In genomic region chr4:184906480-184907097, GRCh38 we compare ENCODE assay signal across 23 cellular contexts.
DNase-seq lines count a peak whose midpoint lies in the region; ATAC-seq, FAIRE-seq and TF ChIP-seq lines count a peak whose summit lies in the region.
"Had no signal": no experiment of that assay in that cellular context is flagged by ENCODE, and none has a peak within 500 bp of the region (broad histone marks: within the 10 kb centered on the region; RNA-seq: fewer than 3 reads in every experiment).

No MANE protein-coding gene starts in this region.

- no peaks in the 10 kb centered on the region for H3K9me3 Mint-ChIP-seq in CD4-positive, alpha-beta T cell

- H3K27me3 Mint-ChIP-seq in CD4-positive, alpha-beta T cell = no peaks in the 10 kb centered on the region
- H3K27me3 Mint-ChIP-seq: B cell had no signal

- WGBS in mesendoderm (ENCODE audit: extremely low coverage, insufficient coverage, low lambda C conversion rate) = no CpG with 5 or more reads among the region's 4 CpGs

- no peak overlapping the region for H3K56ac ChIP-seq in mesendoderm (ENCODE audit: low read length)

- intact Hi-C loops in CD4-positive, alpha-beta T cell (cut with DNase I, micrococcal nuclease) = loop anchor here (2.0 to 10.0 kb wide), 2 partner anchors 162 to 642 kb away; no protein-coding TSS in a partner anchor

- H3K27ac ChIP-seq in epithelial cell of prostate (no peak overlapping the region), mesendoderm (ENCODE audit: low read depth, low read length) (no peak overlapping the region)
- no peak overlapping the region for H3K27ac ChIP-seq in CD4-positive, alpha-beta T cell (ENCODE audit: low read depth, low read length)
- H3K27ac ChIP-seq: C4-2B had no signal

- no peak overlapping the region for H4K8ac ChIP-seq in mesendoderm (ENCODE audit: low read depth, low read length)

- CTCF ChIA-PET in CD4-positive, alpha-beta T cell (lab: Charles Lee) = no interaction called here

- H3K4me3 ChIP-seq in mesendoderm (ENCODE audit: low read length) = no peak overlapping the region

- DNase-seq in GM19239 (ENCODE audit: insufficient read length, low spot score) = no peak
- DNase-seq in LHCN-M2 (ENCODE audit: low read depth) = peak; percentile 9
- DNase-seq in epithelial cell of prostate (ENCODE audit: low read depth, low spot score) = peak; percentile 41
- DNase-seq in CD4-positive, alpha-beta T cell = no peak
- no peak for DNase-seq in mesendoderm
- DNase-seq in NCI-H146 treated with DMSO at 0.1 percent for 48 hours (lab: John Stamatoyannopoulos, UW; ENCODE audit: unreplicated experiment) = no peak
- DNase-seq: CD8-positive, alpha-beta memory T cell; DMS 273 treated with DMSO at 0.1 percent for 48 hours; DMS79; EL; GDM1; MM.1S; NCI-H1694; NCI-H2029 treated with DMSO at 0.1 percent for 48 hours; NCI-H446 treated with DMSO at 0.1 percent for 48 hours; NCI-H526; SHP77 treated with DMSO at 0.1 percent for 48 hours had no signal

- FAIRE-seq in GM19239 (lab: Jason Lieb, UNC) = peak; percentile 23
- FAIRE-seq: H1 had no signal

- no peak overlapping the region for H3K4me2 ChIP-seq in mesendoderm (ENCODE audit: low read length)

- no peak overlapping the region for H3K4me3 Mint-ChIP-seq in CD4-positive, alpha-beta T cell
- H3K4me3 Mint-ChIP-seq: B cell; CD8-positive, alpha-beta memory T cell had no signal

- H3K4me1 ChIP-seq in mesendoderm (ENCODE audit: control insufficient read depth, low read depth, low read length) = no peaks in the 10 kb centered on the region

- no peak overlapping the region for H2BK15ac ChIP-seq in mesendoderm (replicated peaks; ENCODE audit: low read depth)

- H3K36me3 ChIP-seq in mesendoderm (ENCODE audit: control insufficient read depth, insufficient read depth, low read length) = no peaks in the 10 kb centered on the region

- H3K27me3 ChIP-seq in CD4-positive, alpha-beta T cell (ENCODE audit: control insufficient read depth, insufficient read depth, low read length) = no peaks in the 10 kb centered on the region
- no peaks in the 10 kb centered on the region for H3K27me3 ChIP-seq in mesendoderm (ENCODE audit: insufficient read depth, low read length, poor library complexity)

- POLR2A ChIA-PET in CD4-positive, alpha-beta T cell (lab: Charles Lee) = interaction anchor here (0.6 kb wide), 1 partner anchor 17 kb away, joined by 3 read pairs; no protein-coding TSS in a partner anchor

- H3K18ac ChIP-seq in mesendoderm (ENCODE audit: low read length) = no peak overlapping the region

- no peak overlapping the region for H2BK120ac ChIP-seq in mesendoderm (ENCODE audit: low read depth, low read length)

- no peak overlapping the region for H3K23ac ChIP-seq in mesendoderm (ENCODE audit: low read length)

- ATAC-seq in CD4-positive, alpha-beta T cell (ENCODE audit: poor library complexity) = no peak
- ATAC-seq in GM21528 (IDR thresholded peaks at IDR 0.05; ENCODE audit: low FRiP score, unreplicated experiment) = no peak
- ATAC-seq: HCT116, Panc1 had no signal

- H3K9me3 ChIP-seq in CD4-positive, alpha-beta T cell (ENCODE audit: control insufficient read depth, low read length) = peaks cover 1% of the 10 kb centered on the region

- no peak overlapping the region for H3K4ac ChIP-seq in mesendoderm (ENCODE audit: low read depth, low read length)

- H2AK5ac ChIP-seq in mesendoderm (ENCODE audit: low read length) = no peak overlapping the region

- H3K4me1 Mint-ChIP-seq in CD4-positive, alpha-beta T cell (ENCODE audit: low read depth) = peaks cover 7% of the 10 kb centered on the region

- H2BK5ac ChIP-seq in mesendoderm (ENCODE audit: low read length) = no peak overlapping the region

- no peak overlapping the region for H4K5ac ChIP-seq in mesendoderm (ENCODE audit: low read length)

- TF ChIP-seq CTCF in CD4-positive, alpha-beta T cell (IDR thresholded peaks at IDR 0.05) = no peak

- H3K36me3 Mint-ChIP-seq in CD4-positive, alpha-beta T cell (ENCODE audit: low read depth) = no peaks in the 10 kb centered on the region
- H3K36me3 Mint-ChIP-seq: CD8-positive, alpha-beta memory T cell had no signal

- H3K27ac Mint-ChIP-seq in CD4-positive, alpha-beta T cell = no peak overlapping the region
- H3K27ac Mint-ChIP-seq: B cell; CD8-positive, alpha-beta memory T cell had no signal

- H3K9ac ChIP-seq in mesendoderm (ENCODE audit: low read length) = no peak overlapping the region

- no peaks in the 10 kb centered on the region for H3K79me1 ChIP-seq in mesendoderm (ENCODE audit: low read length)

- H3K79me2 ChIP-seq in mesendoderm (ENCODE audit: control insufficient read depth, insufficient read depth, low read length) = no peaks in the 10 kb centered on the region

Comparison
In these comparisons a context has a peak if more than half of its experiments do, and no peak if none do; other contexts are left out.
1. DNase-seq: peak in LHCN-M2 (single experiment) and epithelial cell of prostate (single experiment); none in GM19239 (single experiment), CD4-positive, alpha-beta T cell (0 of 10), mesendoderm (single experiment) and NCI-H146 treated with DMSO at 0.1 percent for 48 hours (single experiment).